ENCODE assay signal across 23 cellular contexts in genomic region chr11:12303431-12304149, GRCh38.
"Had no signal": no experiment of that assay in that cellular context is flagged by ENCODE, and none has a peak within 500 bp of the region (broad histone marks: within the 10 kb centered on the region; RNA-seq: fewer than 3 reads in every experiment).

No MANE protein-coding gene starts in this region.

- H3K27me3 ChIP-seq: body of pancreas, gastroesophageal sphincter, heart right ventricle had no signal

- H3K36me3 ChIP-seq: gastroesophageal sphincter, heart right ventricle had no signal

- H3K4me3 ChIP-seq: body of pancreas, coronary artery, gastroesophageal sphincter, heart right ventricle, lung, smooth muscle cell had no signal

- ATAC-seq: activated CD8-positive, alpha-beta T cell treated with anti-CD3 and anti-CD28 coated beads for 36 hours; activated naive CD4-positive, alpha-beta T cell treated with anti-CD3 and anti-CD28 coated beads, Interleukin-2, amount 50 U/mL, for 72 hours; body of pancreas; gastroesophageal sphincter; heart right ventricle; left cardiac atrium; right cardiac atrium; T-cell had no signal

- H3K9me3 ChIP-seq: body of pancreas had no signal

- DNase-seq: activated CD4-positive, CD25-positive, alpha-beta regulatory T cell treated with anti-CD3 and anti-CD28 coated beads, Interleukin-2, amount 50 U/mL, for 72 hours; activated CD8-positive, alpha-beta T cell treated with anti-CD3 and anti-CD28 coated beads for 36 hours; activated gamma-delta T cell; activated T-cell treated with anti-CD3 and anti-CD28 coated beads, Interleukin-2, amount 50 U/mL, for 48 hours; amygdala; body of pancreas; central memory CD4-positive, alpha-beta T cell; effector CD4-positive, alpha-beta T cell; heart right ventricle; left cardiac atrium; nephron progenitor cell; right cardiac atrium; stimulated activated CD4-positive, alpha-beta T cell treated with anti-CD3 and anti-CD28 coated beads, Interleukin-4, amount 100 ng/mL, for 4 hours; stimulated activated CD8-positive, alpha-beta memory T cell treated with anti-CD3 and anti-CD28 coated beads, Interleukin-4, amount 100 ng/mL, for 48 hours; stimulated activated naive CD4-positive, alpha-beta T cell treated with Interleukin-2 at 50 U/mL for 16 hours; T-cell; T-helper 9 cell; trophoblast cell had no signal

- H3K27ac ChIP-seq: body of pancreas, coronary artery, gastroesophageal sphincter, heart right ventricle had no signal

- H3K4me1 ChIP-seq: body of pancreas, heart right ventricle had no signal
